Comparison of ENCODE assay signal across 8 cellular contexts in genomic region chr16:2533142-2533755, GRCh38. TPM values are rescaled to one million over a fixed set of nuclear protein-coding genes. Genes with fewer than 3 reads are reported as not detected.
DNase-seq lines count a peak whose midpoint lies in the region; ATAC-seq and TF ChIP-seq lines count a peak whose summit lies in the region.
"Not testable (repeated sequence)": the region's sequence is repeated elsewhere in the genome, so short reads cannot be mapped to it uniquely, and the experiment has no call there.
"Had no signal": no experiment of that assay in that cellular context is flagged by ENCODE, and none has a peak within 500 bp of the region (broad histone marks: within the 10 kb centered on the region; RNA-seq: fewer than 3 reads in every experiment).

No MANE protein-coding gene starts in this region.

- H3K27ac Mint-ChIP-seq in GM23338 = peak overlapping the region; percentile 91
- peak overlapping the region; percentile 100 for H3K27ac Mint-ChIP-seq in activated T-helper 1 cell treated with anti-CD3 and anti-CD28 coated beads, Interleukin-12 subunit alpha, Interleukin-12 subunit beta, Interleukin-2, Interleukin-4 antibody, amounts not matched to agents 30 ng/mL and 10 ng/mL and 1 ng/mL, durations not matched to agents 14 hours and 24 hours and 36 hours

- WGBS in heart left ventricle, 4 donors = 33 to 53% (median 46%) methylated on average over 16 of the region's 16 CpGs

- intact Hi-C loops in PC-3 (cut with micrococcal nuclease); heart left ventricle (cut with DNase I): not testable (repeated sequence)
- intact Hi-C loops in activated T-helper 1 cell treated with anti-CD3 and anti-CD28 coated beads, Interleukin-12 subunit alpha, Interleukin-12 subunit beta, Interleukin-2, Interleukin-4 antibody, amounts not matched to agents 30 ng/mL and 10 ng/mL and 1 ng/mL, durations not matched to agents 14 hours and 24 hours and 36 hours (cut with micrococcal nuclease) = loop anchor here (2.0 to 10.0 kb wide), 5 partner anchors 58 to 920 kb away; partner anchors contain the start of genes CRAMP1, IFT140, NUBP2 and RNPS1

- BruUV-seq in PC-3 (replicated peaks; lab: Mats Ljungman, UMichigan) = not testable (repeated sequence)

- not testable (repeated sequence) for H3K4me1 Mint-ChIP-seq in GM23338
- H3K4me1 Mint-ChIP-seq in activated T-helper 1 cell treated with anti-CD3 and anti-CD28 coated beads, Interleukin-12 subunit alpha, Interleukin-12 subunit beta, Interleukin-2, Interleukin-4 antibody, amounts not matched to agents 30 ng/mL and 10 ng/mL and 1 ng/mL, durations not matched to agents 14 hours and 24 hours and 36 hours (ENCODE audit: low read depth) = peaks cover 13% of the 10 kb centered on the region

- TF ChIP-seq CTCF in GM23338 (conservative IDR thresholded peaks at IDR 0.05; ENCODE audit: low read depth in 2 of 2); PC-3 (conservative IDR thresholded peaks at IDR 0.05; ENCODE audit: low read depth, low read length); heart left ventricle (IDR thresholded peaks at IDR 0.05): not testable (repeated sequence)

- H3F3A ChIP-seq in GM23338 (replicated peaks; ENCODE audit: low read depth) = peaks cover 17% of the 10 kb centered on the region; the same call in 1 of the 2 replicates
- H3F3A ChIP-seq in PC-3 (ENCODE audit: low read length, unreplicated experiment) = not testable (repeated sequence)

- H3K27ac ChIP-seq in GM23338 (ENCODE audit: low read depth); PC-3 (ENCODE audit: low read length): not testable (repeated sequence)
- H3K27ac ChIP-seq in cingulate gyrus (ENCODE audit: low read depth, low read length) (peak overlapping the region; percentile 90), heart left ventricle (peak overlapping the region; percentile 43 to 97 (median 82)), muscle layer of colon (ENCODE audit: low read depth, low read length) (peak overlapping the region; percentile 81)

- H3K4me2 ChIP-seq in GM23338 = peak overlapping the region; percentile 98
- H3K4me2 ChIP-seq in PC-3 (ENCODE audit: low read length) = peak overlapping the region; percentile 94
- H3K4me2 ChIP-seq in skeletal muscle satellite cell (ENCODE audit: low read length) = peak overlapping the region; percentile 89

- CTCF ChIA-PET in PC-3 (lab: Charles Lee) = not testable (repeated sequence)

- H3K9me3 Mint-ChIP-seq in GM23338; activated T-helper 1 cell treated with anti-CD3 and anti-CD28 coated beads, Interleukin-12 subunit alpha, Interleukin-12 subunit beta, Interleukin-2, Interleukin-4 antibody, amounts not matched to agents 30 ng/mL and 10 ng/mL and 1 ng/mL, durations not matched to agents 14 hours and 24 hours and 36 hours: not testable (repeated sequence)

- peaks cover 27% of the 10 kb centered on the region for H3K27me3 Mint-ChIP-seq in GM23338 (ENCODE audit: insufficient read depth, low read depth, poor library complexity)
- H3K27me3 Mint-ChIP-seq in activated T-helper 1 cell treated with anti-CD3 and anti-CD28 coated beads, Interleukin-12 subunit alpha, Interleukin-12 subunit beta, Interleukin-2, Interleukin-4 antibody, amounts not matched to agents 30 ng/mL and 10 ng/mL and 1 ng/mL, durations not matched to agents 14 hours and 24 hours and 36 hours (ENCODE audit: insufficient read depth) = not testable (repeated sequence)

- not testable (repeated sequence) for H4K20me1 ChIP-seq in GM23338 (replicated peaks; ENCODE audit: insufficient read depth); PC-3 (ENCODE audit: low read length)

- not testable (repeated sequence) for H3K79me2 ChIP-seq in GM23338 (replicated peaks; ENCODE audit: insufficient read depth); PC-3 (ENCODE audit: low read length)

- not testable (repeated sequence) for H3K27me3 ChIP-seq in GM23338 (ENCODE audit: insufficient read depth); PC-3 (ENCODE audit: low read length); heart left ventricle; muscle layer of colon (ENCODE audit: control insufficient read depth in 1 of 2, insufficient read depth in 2 of 2, low read length in 2 of 2); skeletal muscle satellite cell (ENCODE audit: control insufficient read depth, insufficient read depth, low read length)

- POLR2A ChIA-PET in PC-3 (lab: Charles Lee; ENCODE audit: unreplicated experiment) = interaction anchor here (0.7 kb wide), 1 partner anchor 14 kb away, joined by 4 read pairs; no protein-coding TSS in a partner anchor

- H3K4me1 ChIP-seq in GM23338 (ENCODE audit: insufficient read depth); PC-3 (ENCODE audit: insufficient read depth, low read length); muscle layer of colon (ENCODE audit: insufficient read depth, low read length): not testable (repeated sequence)
- H3K4me1 ChIP-seq in heart left ventricle = peaks cover 0 to 43% (median 14%) of the 10 kb centered on the region in 12 donors
- H3K4me1 ChIP-seq in skeletal muscle satellite cell (ENCODE audit: control insufficient read depth, insufficient read depth, low read length) = peaks cover 39% of the 10 kb centered on the region

- H3K9me3 ChIP-seq in PC-3 (ENCODE audit: low read length); heart left ventricle; muscle layer of colon (ENCODE audit: low read length); skeletal muscle satellite cell (replicated peaks; ENCODE audit: low read length): not testable (repeated sequence)

- H3K9ac ChIP-seq in PC-3 (ENCODE audit: low read length) = not testable (repeated sequence)
- H3K9ac ChIP-seq in muscle layer of colon (ENCODE audit: low read length) = peak overlapping the region; percentile 96
- H3K9ac ChIP-seq in skeletal muscle satellite cell (ENCODE audit: low read depth, low read length) = peak overlapping the region; percentile 68

- H3K4me3 ChIP-seq in GM23338 (peak overlapping the region; percentile 83), PC-3 (ENCODE audit: low read length) (peak overlapping the region; percentile 69), heart left ventricle (peak overlapping the region in 11 of 12 donors; percentile 39 to 72 (median 65)), muscle layer of colon (ENCODE audit: low read depth in 1 of 2, low read length in 2 of 2) (peak overlapping the region; percentile 63 to 87), skeletal muscle satellite cell (ENCODE audit: low read length) (peak overlapping the region; percentile 71)

- peak overlapping the region; percentile 98; the same call in 1 of the 2 replicates for H2AFZ ChIP-seq in GM23338
- not testable (repeated sequence) for H2AFZ ChIP-seq in PC-3 (ENCODE audit: low read length)

- not testable (repeated sequence) for ATAC-seq in GM23338, PC-3, heart left ventricle

- H3K9me2 ChIP-seq in GM23338 (ENCODE audit: insufficient read depth); PC-3 (replicated peaks; ENCODE audit: low read length): not testable (repeated sequence)

- not testable (repeated sequence) for H3K36me3 Mint-ChIP-seq in GM23338 (ENCODE audit: low read depth); activated T-helper 1 cell treated with anti-CD3 and anti-CD28 coated beads, Interleukin-12 subunit alpha, Interleukin-12 subunit beta, Interleukin-2, Interleukin-4 antibody, amounts not matched to agents 30 ng/mL and 10 ng/mL and 1 ng/mL, durations not matched to agents 14 hours and 24 hours and 36 hours (ENCODE audit: low read depth)

- H3K36me3 ChIP-seq in GM23338 (ENCODE audit: insufficient read depth); PC-3 (ENCODE audit: low read depth, low read length): not testable (repeated sequence)
- H3K36me3 ChIP-seq in heart left ventricle = peaks cover 0 to 22% (median 14%) of the 10 kb centered on the region in 9 donors
- H3K36me3 ChIP-seq in muscle layer of colon (ENCODE audit: insufficient read depth, low read length) = peaks cover 16% of the 10 kb centered on the region
- H3K36me3 ChIP-seq in skeletal muscle satellite cell (ENCODE audit: insufficient read depth, low read length) = peaks cover 25% of the 10 kb centered on the region

- H3K4me3 Mint-ChIP-seq in GM23338 = peak overlapping the region; percentile 85
- H3K4me3 Mint-ChIP-seq in activated T-helper 1 cell treated with anti-CD3 and anti-CD28 coated beads, Interleukin-12 subunit alpha, Interleukin-12 subunit beta, Interleukin-2, Interleukin-4 antibody, amounts not matched to agents 30 ng/mL and 10 ng/mL and 1 ng/mL, durations not matched to agents 14 hours and 24 hours and 36 hours = peak overlapping the region; percentile 100

- DNase-seq in GM23338 (ENCODE audit: low spot score); PC-3; activated T-helper 1 cell treated with anti-CD3 and anti-CD28 coated beads, Interleukin-12 subunit alpha, Interleukin-12 subunit beta, Interleukin-2, Interleukin-4 antibody, amounts not matched to agents 30 ng/mL and 10 ng/mL and 1 ng/mL, durations not matched to agents 14 hours and 24 hours and 36 hours (ENCODE audit: low spot score): not testable (repeated sequence)
- DNase-seq in heart left ventricle = peak in 2 of 5 donors; percentile 34 to 60

- not testable (repeated sequence) for TF ChIP-seq POLR2A in heart left ventricle (IDR thresholded peaks at IDR 0.05)

RNA-seq across cellular contexts. Expression of gene CEMP1, which starts 2.0 kb away (rescaled TPM):
- 0.31 TPM in 1 of 2 replicates, not detected in the other for total RNA-seq in GM23338 (2014; rRNA removed; shearing (Covaris generic))
- polyA plus RNA-seq in GM23338 (2016; fragmentation: Nextera tagmentation; extraction: Ambion mirVana) (7.5 and 10.1 TPM in 2 replicates), heart left ventricle (under 1 TPM; 0.04 to 0.27 TPM)
- total RNA-seq in PC-3 (2014; rRNA removed) (0.46 TPM in 1 of 2 replicates, not detected in the other), heart left ventricle (under 1 TPM in 1 of 9 donors, not detected in 8; 0.18 TPM)
- total RNA-seq in activated T-helper 1 cell treated with anti-CD3 and anti-CD28 coated beads, Interleukin-12 subunit alpha, Interleukin-12 subunit beta, Interleukin-2, Interleukin-4 antibody, amounts not matched to agents 30 ng/mL and 10 ng/mL and 1 ng/mL, durations not matched to agents 14 hours and 24 hours and 36 hours = 0.23 and 0.49 TPM in 2 replicates
- total RNA-seq in skeletal muscle satellite cell (2012; rRNA removed) = not detected in 2 replicates
- total RNA-seq: HT1080 had no signal

RNA-seq across cellular contexts. Expression of gene PDPK1, which starts 4.6 kb away (rescaled TPM):
- 24.9 and 25.8 TPM in 2 replicates for total RNA-seq in GM23338 (2014; rRNA removed; shearing (Covaris generic))
- polyA plus RNA-seq in GM23338 (2016; fragmentation: Nextera tagmentation; extraction: Ambion mirVana) (13.1 and 19.3 TPM in 2 replicates), heart left ventricle (10 to 100 TPM; 12.3 to 32.3 TPM)
- total RNA-seq in PC-3 (2014; rRNA removed) (13.7 and 18.9 TPM in 2 replicates), heart left ventricle (10 to 100 TPM; 29.1 to 54.1 (median 40.4) TPM)
- total RNA-seq in activated T-helper 1 cell treated with anti-CD3 and anti-CD28 coated beads, Interleukin-12 subunit alpha, Interleukin-12 subunit beta, Interleukin-2, Interleukin-4 antibody, amounts not matched to agents 30 ng/mL and 10 ng/mL and 1 ng/mL, durations not matched to agents 14 hours and 24 hours and 36 hours = 50.8 and 60.2 TPM in 2 replicates
- total RNA-seq in skeletal muscle satellite cell (2012; rRNA removed) = 14.7 and 17.5 TPM in 2 replicates

RNA-seq across cellular contexts. Expression of gene AMDHD2, which starts 13.1 kb away (rescaled TPM):
- total RNA-seq in GM23338 (2014; rRNA removed; shearing (Covaris generic)) = 62.1 and 68.1 TPM in 2 replicates
- polyA plus RNA-seq in GM23338 (2016; fragmentation: Nextera tagmentation; extraction: Ambion mirVana) (12.2 and 20.2 TPM in 2 replicates), heart left ventricle (10 to 100 TPM in 1 of 2 donors, 1 to 10 TPM in 1; 9.4 to 13.2 TPM)
- total RNA-seq in PC-3 (2014; rRNA removed) (50.3 and 62.8 TPM in 2 replicates), heart left ventricle (10 to 100 TPM in 5 of 9 donors, 1 to 10 TPM in 4; 8.9 to 34.0 (median 11.8) TPM)
- 32.4 and 38.3 TPM in 2 replicates for total RNA-seq in activated T-helper 1 cell treated with anti-CD3 and anti-CD28 coated beads, Interleukin-12 subunit alpha, Interleukin-12 subunit beta, Interleukin-2, Interleukin-4 antibody, amounts not matched to agents 30 ng/mL and 10 ng/mL and 1 ng/mL, durations not matched to agents 14 hours and 24 hours and 36 hours
- 59.8 and 64.9 TPM in 2 replicates for total RNA-seq in skeletal muscle satellite cell (2012; rRNA removed)

RNA-seq across cellular contexts. Expression of gene ATP6V0C, which starts 19.5 kb away (rescaled TPM):
- 98.2 and 109 TPM in 2 replicates for total RNA-seq in GM23338 (2014; rRNA removed; shearing (Covaris generic))
- 154 and 162 TPM in 2 replicates for polyA plus RNA-seq in GM23338 (2016; fragmentation: Nextera tagmentation; extraction: Ambion mirVana)
- total RNA-seq in PC-3 (2014; rRNA removed) = 67.4 and 80.2 TPM in 2 replicates
- 117 and 119 TPM in 2 replicates for total RNA-seq in activated T-helper 1 cell treated with anti-CD3 and anti-CD28 coated beads, Interleukin-12 subunit alpha, Interleukin-12 subunit beta, Interleukin-2, Interleukin-4 antibody, amounts not matched to agents 30 ng/mL and 10 ng/mL and 1 ng/mL, durations not matched to agents 14 hours and 24 hours and 36 hours
- total RNA-seq in heart left ventricle = 100 to 1,000 TPM in 7 of 9 donors, 10 to 100 TPM in 2; 61.6 to 209 (median 129) TPM
- polyA plus RNA-seq in heart left ventricle = 100 to 1,000 TPM; 132 to 232 TPM
- total RNA-seq in skeletal muscle satellite cell (2012; rRNA removed) = 32.4 and 40.8 TPM in 2 replicates

RNA-seq across cellular contexts. Expression of gene TBC1D24, which starts 58.3 kb away (rescaled TPM):
- total RNA-seq in GM23338 (2014; rRNA removed; shearing (Covaris generic)) = 19.3 and 21.0 TPM in 2 replicates
- polyA plus RNA-seq in GM23338 (2016; fragmentation: Nextera tagmentation; extraction: Ambion mirVana) (5.4 and 6.1 TPM in 2 replicates), heart left ventricle (1 to 10 TPM; 4.0 to 6.7 TPM)
- total RNA-seq in PC-3 (2014; rRNA removed) (11.3 and 15.2 TPM in 2 replicates), heart left ventricle (10 to 100 TPM in 8 of 9 donors, 1 to 10 TPM in 1; 8.9 to 19.2 (median 11.9) TPM)
- 19.6 and 24.6 TPM in 2 replicates for total RNA-seq in activated T-helper 1 cell treated with anti-CD3 and anti-CD28 coated beads, Interleukin-12 subunit alpha, Interleukin-12 subunit beta, Interleukin-2, Interleukin-4 antibody, amounts not matched to agents 30 ng/mL and 10 ng/mL and 1 ng/mL, durations not matched to agents 14 hours and 24 hours and 36 hours
- total RNA-seq in skeletal muscle satellite cell (2012; rRNA removed) = 13.2 and 16.4 TPM in 2 replicates
